In the genomic region with DNA sequence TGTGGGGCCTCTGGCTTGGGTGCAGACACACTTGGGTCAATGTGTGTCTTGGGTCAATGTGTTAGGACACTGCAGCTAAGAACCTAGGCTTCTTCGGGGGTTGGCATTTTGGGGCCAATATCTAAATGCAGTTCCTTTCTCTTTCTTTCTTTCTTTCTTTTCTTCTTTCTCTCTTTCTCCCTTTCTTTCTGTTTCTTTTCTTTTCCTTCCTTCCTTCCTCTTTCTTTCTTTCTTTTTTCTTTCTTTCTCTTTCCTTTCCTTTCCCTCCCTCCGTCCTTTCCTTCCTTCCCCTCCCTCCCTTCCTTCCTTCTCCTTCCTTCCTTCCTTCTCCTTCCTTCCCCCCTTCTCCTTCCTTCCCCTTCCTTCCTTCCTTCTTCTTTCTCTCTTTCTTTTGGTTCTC, we compare ENCODE assay signal across 2 cellular contexts.
TF ChIP-seq lines count a peak whose summit lies in the region.

No MANE protein-coding gene starts in this region.

TF ChIP-seq in HepG2, 621 proteins besides CTCF, POLR2A, EP300 and RAD21:
- TF ChIP-seq ZBTB1 (CRISPR knock-in tag; IDR thresholded peaks at IDR 0.05; ENCODE audit: borderline replicate concordance) (no peak), HNRNPK (IDR thresholded peaks at IDR 0.05; ENCODE audit: low read depth, low read length, poor library complexity, severe bottlenecking) (peak; percentile 20), ZNF891 (CRISPR knock-in tag; IDR thresholded peaks at IDR 0.05) (no peak)
- TF ChIP-seq, protein P1, sequence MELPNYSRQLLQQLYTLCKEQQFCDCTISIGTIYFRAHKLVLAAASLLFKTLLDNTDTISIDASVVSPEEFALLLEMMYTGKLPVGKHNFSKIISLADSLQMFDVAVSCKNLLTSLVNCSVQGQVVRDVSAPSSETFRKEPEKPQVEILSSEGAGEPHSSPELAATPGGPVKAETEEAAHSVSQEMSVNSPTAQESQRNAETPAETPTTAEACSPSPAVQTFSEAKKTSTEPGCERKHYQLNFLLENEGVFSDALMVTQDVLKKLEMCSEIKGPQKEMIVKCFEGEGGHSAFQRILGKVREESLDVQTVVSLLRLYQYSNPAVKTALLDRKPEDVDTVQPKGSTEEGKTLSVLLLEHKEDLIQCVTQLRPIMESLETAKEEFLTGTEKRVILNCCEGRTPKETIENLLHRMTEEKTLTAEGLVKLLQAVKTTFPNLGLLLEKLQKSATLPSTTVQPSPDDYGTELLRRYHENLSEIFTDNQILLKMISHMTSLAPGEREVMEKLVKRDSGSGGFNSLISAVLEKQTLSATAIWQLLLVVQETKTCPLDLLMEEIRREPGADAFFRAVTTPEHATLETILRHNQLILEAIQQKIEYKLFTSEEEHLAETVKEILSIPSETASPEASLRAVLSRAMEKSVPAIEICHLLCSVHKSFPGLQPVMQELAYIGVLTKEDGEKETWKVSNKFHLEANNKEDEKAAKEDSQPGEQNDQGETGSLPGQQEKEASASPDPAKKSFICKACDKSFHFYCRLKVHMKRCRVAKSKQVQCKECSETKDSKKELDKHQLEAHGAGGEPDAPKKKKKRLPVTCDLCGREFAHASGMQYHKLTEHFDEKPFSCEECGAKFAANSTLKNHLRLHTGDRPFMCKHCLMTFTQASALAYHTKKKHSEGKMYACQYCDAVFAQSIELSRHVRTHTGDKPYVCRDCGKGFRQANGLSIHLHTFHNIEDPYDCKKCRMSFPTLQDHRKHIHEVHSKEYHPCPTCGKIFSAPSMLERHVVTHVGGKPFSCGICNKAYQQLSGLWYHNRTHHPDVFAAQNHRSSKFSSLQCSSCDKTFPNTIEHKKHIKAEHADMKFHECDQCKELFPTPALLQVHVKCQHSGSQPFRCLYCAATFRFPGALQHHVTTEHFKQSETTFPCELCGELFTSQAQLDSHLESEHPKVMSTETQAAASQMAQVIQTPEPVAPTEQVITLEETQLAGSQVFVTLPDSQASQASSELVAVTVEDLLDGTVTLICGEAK (IDR thresholded peaks at IDR 0.05) = peak; percentile 4; the same call in 1 of the 2 replicates
- TF ChIP-seq, protein P1 (CRISPR knock-in tag; IDR thresholded peaks at IDR 0.05) = no peak

TF ChIP-seq in GM23338, 12 proteins besides CTCF, POLR2A, EP300 and RAD21:
- TF ChIP-seq ZNF331 (CRISPR knock-in tag; IDR thresholded peaks at IDR 0.05; ENCODE audit: low read depth) = no peak
- no peak for TF ChIP-seq NANOG (IDR thresholded peaks at IDR 0.05; ENCODE audit: borderline replicate concordance)
- TF ChIP-seq STAT1 (IDR thresholded peaks at IDR 0.05; ENCODE audit: unreplicated experiment) = no peak
- no peak for TF ChIP-seq JUNB (IDR thresholded peaks at IDR 0.05; ENCODE audit: unreplicated experiment)
- no peak for TF ChIP-seq EZH2phosphoT487 (IDR thresholded peaks at IDR 0.05; ENCODE audit: unreplicated experiment)
TF ChIP-seq in GM23338: peak in this region for 0.
